8 cellular contexts compared by ENCODE assay signal in the genomic region with DNA sequence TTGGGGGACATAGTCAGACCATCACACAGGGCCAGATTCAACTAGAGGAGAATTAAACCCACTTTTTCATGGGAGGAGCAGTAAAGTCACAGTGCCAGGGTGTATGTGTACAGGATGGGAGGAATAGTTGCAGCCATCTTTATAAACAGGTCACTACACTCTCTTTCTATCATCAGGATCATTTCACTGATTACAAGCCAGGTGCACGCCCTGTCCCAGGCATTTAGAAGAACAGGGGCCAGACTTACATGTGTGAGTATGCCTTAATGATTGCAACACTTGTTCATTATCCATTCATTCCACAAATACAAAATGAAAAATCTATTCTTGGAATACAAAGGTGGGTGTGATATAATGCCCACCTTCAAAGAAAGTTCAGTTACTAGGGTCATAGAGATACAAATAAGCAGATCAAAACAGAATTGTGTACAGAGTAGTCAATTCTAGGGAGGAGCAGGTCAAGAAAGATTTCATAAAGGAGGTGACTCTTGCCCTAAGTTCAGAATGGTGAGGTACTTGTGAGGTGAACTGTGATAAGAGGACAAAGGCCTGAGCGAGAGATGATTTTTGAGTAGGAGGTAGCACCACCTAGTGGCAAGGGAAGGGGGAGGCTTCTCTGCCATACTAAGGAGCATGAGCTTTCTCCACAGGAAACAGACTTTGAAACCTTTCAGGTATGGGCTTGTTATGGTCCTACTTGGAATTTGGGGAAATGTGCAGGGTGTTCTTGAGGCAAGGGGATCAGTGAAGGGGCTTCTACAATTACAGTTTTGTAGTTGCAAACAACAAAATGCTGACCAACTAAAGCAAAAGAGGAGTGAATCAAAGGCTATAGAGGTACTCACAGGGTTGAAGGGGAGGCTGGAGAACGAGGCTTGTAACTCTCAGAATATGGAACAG.
DNase-seq lines count a peak whose midpoint lies in the region; ATAC-seq and TF ChIP-seq lines count a peak whose summit lies in the region.

No MANE protein-coding gene starts in this region.

- H3K27ac Mint-ChIP-seq in naive thymus-derived CD4-positive, alpha-beta T cell: no peak overlapping the region

- no peak overlapping the region for H3K4me3 Mint-ChIP-seq in naive thymus-derived CD4-positive, alpha-beta T cell

- intact Hi-C loops in naive thymus-derived CD4-positive, alpha-beta T cell (cut with micrococcal nuclease): loop anchor here in 1 of 2 donors (1.0 kb wide), 1 partner anchor 279 kb away; no protein-coding TSS in a partner anchor

- POLR2A ChIA-PET in naive thymus-derived CD4-positive, alpha-beta T cell (lab: Charles Lee): no interaction called here

- peaks cover 0 to 6% (median 0%) of the 10 kb centered on the region in 7 donors for H3K4me1 Mint-ChIP-seq in naive thymus-derived CD4-positive, alpha-beta T cell

- H3K36me3 ChIP-seq in WERI-Rb-1: no peaks in the 10 kb centered on the region
- no peaks in the 10 kb centered on the region for H3K36me3 ChIP-seq in naive thymus-derived CD4-positive, alpha-beta T cell (ENCODE audit: control insufficient read depth in 2 of 3, insufficient read depth in 3 of 3, low read length in 3 of 3)
- no peaks in the 10 kb centered on the region for H3K36me3 ChIP-seq in suprapubic skin

- TF ChIP-seq POLR2A in suprapubic skin (IDR thresholded peaks at IDR 0.05): no peak

- H3K27ac ChIP-seq in WERI-Rb-1 (no peak overlapping the region), suprapubic skin (no peak overlapping the region)
- H3K27ac ChIP-seq in naive thymus-derived CD4-positive, alpha-beta T cell (ENCODE audit: low read depth, low read length): no peak overlapping the region

- H3K36me3 Mint-ChIP-seq in naive thymus-derived CD4-positive, alpha-beta T cell: no peaks in the 10 kb centered on the region

- CTCF ChIA-PET in naive thymus-derived CD4-positive, alpha-beta T cell (lab: Charles Lee): interaction anchor here (1.3 kb wide), 1 partner anchor 12 kb away, joined by 3 read pairs; no protein-coding TSS in a partner anchor

- TF ChIP-seq CTCF in WERI-Rb-1 (IDR thresholded peaks at IDR 0.05; ENCODE audit: low read depth, low read length): peak; percentile 91
- TF ChIP-seq CTCF in epithelial cell of proximal tubule (conservative IDR thresholded peaks at IDR 0.05; ENCODE audit: low read depth, low read length): peak; percentile 94
- peak in 1 of 2 donors; percentile 71 for TF ChIP-seq CTCF in suprapubic skin (IDR thresholded peaks at IDR 0.05)

- ATAC-seq in GM18861 (IDR thresholded peaks at IDR 0.05; ENCODE audit: unreplicated experiment) (peak; percentile 95), HG02943 (IDR thresholded peaks at IDR 0.05; ENCODE audit: low read depth, unreplicated experiment) (peak; percentile 94)
- ATAC-seq in naive thymus-derived CD4-positive, alpha-beta T cell: peak; percentile 61

- no peak for TF ChIP-seq EP300 in suprapubic skin (IDR thresholded peaks at IDR 0.05)

- H3K4me1 ChIP-seq in naive thymus-derived CD4-positive, alpha-beta T cell (ENCODE audit: control insufficient read depth in 2 of 2, insufficient read depth in 2 of 2, low read length in 2 of 2): no peaks in the 10 kb centered on the region
- H3K4me1 ChIP-seq in suprapubic skin: no peaks in the 10 kb centered on the region

- peaks cover 0 to 31% (median 12%) of the 10 kb centered on the region in 11 donors for H3K9me3 Mint-ChIP-seq in naive thymus-derived CD4-positive, alpha-beta T cell

- H3K27me3 ChIP-seq in WERI-Rb-1 (ENCODE audit: insufficient read depth, low read depth, severe bottlenecking) (no peaks in the 10 kb centered on the region), suprapubic skin (no peaks in the 10 kb centered on the region)
- H3K27me3 ChIP-seq in naive thymus-derived CD4-positive, alpha-beta T cell (ENCODE audit: control insufficient read depth in 2 of 2, insufficient read depth in 2 of 2, low read length in 2 of 2): no peaks in the 10 kb centered on the region

- 37% methylated on average over 3 of the region's 3 CpGs for WGBS in suprapubic skin

- H3K4me3 ChIP-seq in WERI-Rb-1 (ENCODE audit: low read depth, low read length) (no peak overlapping the region), epithelial cell of proximal tubule (ENCODE audit: low read depth, low read length) (no peak overlapping the region), suprapubic skin (no peak overlapping the region)
- no peak overlapping the region for H3K4me3 ChIP-seq in naive thymus-derived CD4-positive, alpha-beta T cell (ENCODE audit: low read length)

- peak; percentile 17 for DNase-seq in COLO668 (lab: John Stamatoyannopoulos, UW; ENCODE audit: unreplicated experiment)
- peak; percentile 24 for DNase-seq in NCI-H2029 (lab: John Stamatoyannopoulos, UW)
- DNase-seq in WERI-Rb-1: peak; percentile 53
- DNase-seq in epithelial cell of proximal tubule (ENCODE audit: low read depth): peak; percentile 23
- peak in 4 of 9 donors; percentile 14 to 35 (median 21) for DNase-seq in naive thymus-derived CD4-positive, alpha-beta T cell
- no peak for DNase-seq in suprapubic skin (ENCODE audit: low spot score in 2 of 2)

- H3K27me3 Mint-ChIP-seq in naive thymus-derived CD4-positive, alpha-beta T cell: peaks cover 3 to 25% (median 21%) of the 10 kb centered on the region in 5 donors

- H3K9me3 ChIP-seq in WERI-Rb-1 (ENCODE audit: severe bottlenecking) (peaks cover 7% of the 10 kb centered on the region), suprapubic skin (no peaks in the 10 kb centered on the region)
- H3K9me3 ChIP-seq in naive thymus-derived CD4-positive, alpha-beta T cell (ENCODE audit: control insufficient read depth in 2 of 3, low read length in 3 of 3): peaks cover 0 to 12% (median 0%) of the 10 kb centered on the region in 3 experiments

Comparison
In these comparisons a context has a peak if more than half of its experiments do, and no peak if none do; other contexts are left out.
1. DNase-seq: peak in COLO668 (single experiment), NCI-H2029 (single experiment), WERI-Rb-1 (single experiment) and epithelial cell of proximal tubule (single experiment); none in suprapubic skin (0 of 2).
2. Peak in every context shown above with its lines, with median percentiles within 50 percentile points of each other: ATAC-seq.